14 cellular contexts compared by ENCODE assay signal in the genomic region with DNA sequence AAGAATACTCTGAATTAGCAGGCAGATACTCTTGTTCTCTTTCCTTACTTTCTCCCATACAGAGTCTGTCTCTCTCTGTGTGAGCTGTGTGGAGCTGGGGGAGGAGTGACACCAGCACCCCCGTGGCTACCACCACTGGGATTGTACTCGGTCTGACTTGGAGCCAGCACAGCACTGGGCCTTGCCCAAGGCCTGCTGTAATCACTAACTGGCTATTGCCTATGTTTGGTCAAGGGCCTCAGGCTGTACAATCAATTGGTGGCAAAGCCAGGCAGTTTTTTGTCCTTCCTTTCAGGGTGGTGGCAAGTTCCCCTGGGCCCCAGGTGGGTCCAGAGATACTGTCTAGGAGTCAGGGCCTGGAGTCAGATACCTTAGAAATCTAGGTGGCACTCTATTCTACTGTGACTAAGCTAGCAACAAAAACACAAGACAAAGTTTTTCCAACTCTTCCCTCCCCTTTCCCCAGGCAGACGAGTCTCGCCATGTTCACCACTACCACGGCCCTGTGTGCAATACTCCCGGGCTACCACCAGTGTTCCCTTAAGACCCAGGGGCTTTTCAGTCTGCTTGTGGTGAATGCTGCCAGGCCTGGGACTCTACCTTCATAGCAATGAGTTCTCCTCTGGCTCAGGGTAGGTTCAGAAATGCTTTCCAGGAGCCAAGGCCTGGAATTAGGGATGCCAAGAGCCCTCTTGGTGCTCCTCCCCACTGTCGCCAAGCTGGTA.
DNase-seq lines count a peak whose midpoint lies in the region; ATAC-seq and TF ChIP-seq lines count a peak whose summit lies in the region.
"Had no signal": no experiment of that assay in that cellular context is flagged by ENCODE, and none has a peak within 500 bp of the region (broad histone marks: within the 10 kb centered on the region; RNA-seq: fewer than 3 reads in every experiment).

No MANE protein-coding gene starts in this region.

- H3K14ac ChIP-seq in IMR-90 (replicated peaks; ENCODE audit: low read depth, low read length), result no peak overlapping the region

- no peaks in the 10 kb centered on the region for H4K20me1 ChIP-seq in IMR-90 (ENCODE audit: insufficient read depth, low read length)
- H4K20me1 ChIP-seq: BLaER1 treated with 17β-estradiol and CSF1 and Interleukin-3, amounts not matched to agents 10 nM and 100 nM had no signal

- H3K18ac ChIP-seq in IMR-90 (ENCODE audit: low read depth, low read length), result no peak overlapping the region

- no peak overlapping the region for H4K5ac ChIP-seq in IMR-90 (ENCODE audit: low read depth, low read length)

- no peak overlapping the region for H3K4ac ChIP-seq in IMR-90 (ENCODE audit: low read depth, low read length)

- CTCF ChIA-PET in IMR-90 (lab: Yijun Ruan, JAX), result no interaction called here

- no peaks in the 10 kb centered on the region for H3K36me3 ChIP-seq in IMR-90 (ENCODE audit: control insufficient read depth, insufficient read depth, low read length)
- no peaks in the 10 kb centered on the region for H3K36me3 ChIP-seq in rectal smooth muscle tissue (ENCODE audit: control insufficient read depth, insufficient read depth, low read length)
- H3K36me3 ChIP-seq: BLaER1 treated with 17β-estradiol and CSF1 and Interleukin-3, amounts not matched to agents 10 nM and 100 nM had no signal

- ATAC-seq in IMR-90 (ENCODE audit: low read depth) (no peak), foreskin keratinocyte (peak; percentile 12), HG03378 (IDR thresholded peaks at IDR 0.05; ENCODE audit: unreplicated experiment) (no peak), left cardiac atrium (no peak)
- ATAC-seq: CD8-positive, alpha-beta T cell; HCT116; HepG2 had no signal

- H3K4me2 ChIP-seq in IMR-90 (ENCODE audit: low read depth, low read length), result no peak overlapping the region
- H3K4me2 ChIP-seq: BLaER1 treated with 17β-estradiol and CSF1 and Interleukin-3, amounts not matched to agents 10 nM and 100 nM had no signal

- 85% methylated on average over 6 of the region's 7 CpGs; no CpG with 5 or more reads in 1 of the 2 experiments for WGBS in IMR-90 (ENCODE audit: extremely low coverage in 2 of 2, insufficient read length in 1 of 2), 2 experiments

- H2BK120ac ChIP-seq in IMR-90 (ENCODE audit: low read depth, low read length), result no peak overlapping the region

- H3K4me1 ChIP-seq in IMR-90 (ENCODE audit: control insufficient read depth, insufficient read depth, low read length), result no peaks in the 10 kb centered on the region
- no peaks in the 10 kb centered on the region for H3K4me1 ChIP-seq in foreskin keratinocyte
- H3K4me1 ChIP-seq in rectal smooth muscle tissue (ENCODE audit: control insufficient read depth, insufficient read depth, low read length), result peaks cover 5% of the 10 kb centered on the region
- H3K4me1 ChIP-seq: BLaER1 treated with 17β-estradiol and CSF1 and Interleukin-3, amounts not matched to agents 10 nM and 100 nM had no signal

- no peak overlapping the region for H2BK15ac ChIP-seq in IMR-90 (ENCODE audit: low read depth, low read length)

- no peak overlapping the region for H4K91ac ChIP-seq in IMR-90 (ENCODE audit: insufficient read depth, low read depth, low read length)

- no peak overlapping the region for H2AK5ac ChIP-seq in IMR-90 (ENCODE audit: low read depth, low read length)

- H2AFZ ChIP-seq in IMR-90 (replicated peaks; ENCODE audit: low read length, poor library complexity), result no peak overlapping the region

- dilution Hi-C loops in IMR-90 (cut with HindIII; ENCODE audit: low sequenced_read_pairs, unreplicated experiment), result no loop called here

- no TSS peak for BruUV-seq in IMR-90 (replicated peaks; lab: Mats Ljungman, UMichigan)

- no peaks in the 10 kb centered on the region for H3K9me3 ChIP-seq in IMR-90 (ENCODE audit: control insufficient read depth, insufficient read depth, low read length)

- no peak for TF ChIP-seq RAD21 in IMR-90 (IDR thresholded peaks at IDR 0.05; ENCODE audit: low read length)

- TF ChIP-seq CTCF in IMR-90 (conservative IDR thresholded peaks at IDR 0.05; ENCODE audit: low read depth, low read length) (no peak), foreskin keratinocyte (conservative IDR thresholded peaks at IDR 0.05) (no peak)

- no peak overlapping the region for H3K23ac ChIP-seq in IMR-90 (ENCODE audit: low read depth, low read length)

- H3K9me1 ChIP-seq in IMR-90 (ENCODE audit: insufficient read depth, low read length), result no peaks in the 10 kb centered on the region

- DNase-seq in IMR-90 (no peak), foreskin keratinocyte (no peak), NCI-H526 treated with DMSO at 0.1 percent for 48 hours (lab: John Stamatoyannopoulos, UW) (no peak), left cardiac atrium (no peak)
- DNase-seq: Calu3; CD8-positive, alpha-beta T cell; DMS79 treated with DMSO at 0.1 percent for 48 hours; GF-D8; HFFc6 had no signal

- no peak overlapping the region for H3K56ac ChIP-seq in IMR-90 (ENCODE audit: extremely low read depth, insufficient read depth, low read length)

- H3K9ac ChIP-seq in IMR-90 (ENCODE audit: low read depth, low read length), result no peak overlapping the region
- no peak overlapping the region for H3K9ac ChIP-seq in rectal smooth muscle tissue (ENCODE audit: low read length)
- H3K9ac ChIP-seq: BLaER1 treated with 17β-estradiol and CSF1 and Interleukin-3, amounts not matched to agents 10 nM and 100 nM had no signal

- intact Hi-C loops in IMR-90 (cut with micrococcal nuclease) (no loop called here), left cardiac atrium (cut with DNase I) (no loop called here)

- H2BK5ac ChIP-seq in IMR-90 (ENCODE audit: low read depth, low read length, poor library complexity, severe bottlenecking), result no peak overlapping the region

- in situ Hi-C loops in IMR-90 (cut with MboI; ENCODE audit: low sequenced_read_pairs), result no loop called here

- H3K4me3 ChIP-seq in IMR-90 (ENCODE audit: insufficient read depth, low read depth, low read length), result no peak overlapping the region
- H3K4me3 ChIP-seq in rectal smooth muscle tissue (ENCODE audit: low read length), result no peak overlapping the region
- H3K4me3 ChIP-seq: BLaER1 treated with 17β-estradiol and CSF1 and Interleukin-3, amounts not matched to agents 10 nM and 100 nM had no signal

- TF ChIP-seq POLR2A in IMR-90 (IDR thresholded peaks at IDR 0.05; ENCODE audit: low read depth, low read length), result no peak

- no peaks in the 10 kb centered on the region for H3K27me3 ChIP-seq in IMR-90 (ENCODE audit: control insufficient read depth, insufficient read depth, low read length)
- H3K27me3 ChIP-seq in foreskin keratinocyte, result no peaks in the 10 kb centered on the region
- H3K27me3 ChIP-seq in rectal smooth muscle tissue (ENCODE audit: control insufficient read depth, insufficient read depth, low read length), result no peaks in the 10 kb centered on the region
- H3K27me3 ChIP-seq: BLaER1 treated with 17β-estradiol and CSF1 and Interleukin-3, amounts not matched to agents 10 nM and 100 nM had no signal

- H2BK20ac ChIP-seq in IMR-90 (ENCODE audit: low read depth, low read length), result no peak overlapping the region

- peak overlapping the region; percentile 1 for H2AK9ac ChIP-seq in IMR-90 (replicated peaks; ENCODE audit: low read depth, low read length, poor library complexity)

- H3K79me1 ChIP-seq in IMR-90 (ENCODE audit: low read depth in 1 of 2, low read length in 2 of 2), result no peaks in the 10 kb centered on the region

- POLR2A ChIA-PET in IMR-90 (lab: Charles Lee; ENCODE audit: unreplicated experiment), result no interaction called here

- H3K27ac ChIP-seq in IMR-90 (ENCODE audit: insufficient read depth, low read length) (no peak overlapping the region), foreskin keratinocyte (no peak overlapping the region), rectal smooth muscle tissue (ENCODE audit: low read depth, low read length) (peak overlapping the region; percentile 45)
- H3K27ac ChIP-seq: BLaER1 treated with 17β-estradiol and CSF1 and Interleukin-3, amounts not matched to agents 10 nM and 100 nM had no signal

- no peak overlapping the region for H4K8ac ChIP-seq in IMR-90 (ENCODE audit: low read depth in 2 of 2, low read length in 2 of 2)

TF ChIP-seq in IMR-90, 13 proteins besides CTCF, POLR2A, EP300 and RAD21:
- TF ChIP-seq CHD1 (IDR thresholded peaks at IDR 0.05; ENCODE audit: low read depth, low read length) (no peak), NFE2L2 (IDR thresholded peaks at IDR 0.05; ENCODE audit: low read depth, low read length) (no peak), MAFK (IDR thresholded peaks at IDR 0.05; ENCODE audit: low read depth, low read length) (no peak), RFX5 (IDR thresholded peaks at IDR 0.05; ENCODE audit: low read depth, low read length) (no peak), MAZ (IDR thresholded peaks at IDR 0.05; ENCODE audit: borderline replicate concordance, low read depth, low read length) (no peak), FOS (IDR thresholded peaks at IDR 0.05; ENCODE audit: low read depth, low read length) (no peak)
- TF ChIP-seq, protein P1, sequence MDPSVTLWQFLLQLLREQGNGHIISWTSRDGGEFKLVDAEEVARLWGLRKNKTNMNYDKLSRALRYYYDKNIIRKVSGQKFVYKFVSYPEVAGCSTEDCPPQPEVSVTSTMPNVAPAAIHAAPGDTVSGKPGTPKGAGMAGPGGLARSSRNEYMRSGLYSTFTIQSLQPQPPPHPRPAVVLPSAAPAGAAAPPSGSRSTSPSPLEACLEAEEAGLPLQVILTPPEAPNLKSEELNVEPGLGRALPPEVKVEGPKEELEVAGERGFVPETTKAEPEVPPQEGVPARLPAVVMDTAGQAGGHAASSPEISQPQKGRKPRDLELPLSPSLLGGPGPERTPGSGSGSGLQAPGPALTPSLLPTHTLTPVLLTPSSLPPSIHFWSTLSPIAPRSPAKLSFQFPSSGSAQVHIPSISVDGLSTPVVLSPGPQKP (IDR thresholded peaks at IDR 0.05; ENCODE audit: borderline replicate concordance, low read depth, low read length), result no peak
- TF ChIP-seq, protein P2, sequence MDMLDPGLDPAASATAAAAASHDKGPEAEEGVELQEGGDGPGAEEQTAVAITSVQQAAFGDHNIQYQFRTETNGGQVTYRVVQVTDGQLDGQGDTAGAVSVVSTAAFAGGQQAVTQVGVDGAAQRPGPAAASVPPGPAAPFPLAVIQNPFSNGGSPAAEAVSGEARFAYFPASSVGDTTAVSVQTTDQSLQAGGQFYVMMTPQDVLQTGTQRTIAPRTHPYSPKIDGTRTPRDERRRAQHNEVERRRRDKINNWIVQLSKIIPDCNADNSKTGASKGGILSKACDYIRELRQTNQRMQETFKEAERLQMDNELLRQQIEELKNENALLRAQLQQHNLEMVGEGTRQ (IDR thresholded peaks at IDR 0.05; ENCODE audit: low read depth, low read length), result no peak
